Comparison of ENCODE assay signal across 1 cellular context in genomic region chr13:109989155-109989554, GRCh38.
TF ChIP-seq lines count a peak whose summit lies in the region.

No MANE protein-coding gene starts in this region.

TF ChIP-seq in WTC11, 78 proteins besides CTCF, POLR2A, EP300 and RAD21 (continued from another document):
- TF ChIP-seq IRF1 (CRISPR knock-in tag; IDR thresholded peaks at IDR 0.05) (no peak), HMGXB4 (CRISPR knock-in tag; IDR thresholded peaks at IDR 0.05) (no peak), ZNF317 (CRISPR knock-in tag; IDR thresholded peaks at IDR 0.05; ENCODE audit: borderline replicate concordance, low read depth) (no peak), STAT6 (CRISPR knock-in tag; conservative IDR thresholded peaks at IDR 0.05; ENCODE audit: low read depth) (no peak), E2F5 (CRISPR knock-in tag; IDR thresholded peaks at IDR 0.05) (no peak), ZNF396 (CRISPR knock-in tag; IDR thresholded peaks at IDR 0.05; ENCODE audit: borderline replicate concordance) (no peak), SOX15 (CRISPR knock-in tag; IDR thresholded peaks at IDR 0.05) (no peak), ZNF423 (CRISPR knock-in tag; IDR thresholded peaks at IDR 0.05) (no peak), MAX (CRISPR knock-in tag; IDR thresholded peaks at IDR 0.05) (no peak), ZNF263 (CRISPR knock-in tag; IDR thresholded peaks at IDR 0.05; ENCODE audit: low read depth) (no peak), ATF1 (CRISPR knock-in tag; IDR thresholded peaks at IDR 0.05) (no peak), OVOL2 (CRISPR knock-in tag; IDR thresholded peaks at IDR 0.05; ENCODE audit: borderline replicate concordance) (no peak), ZBTB43 (CRISPR knock-in tag; IDR thresholded peaks at IDR 0.05) (no peak), ZSCAN18 (CRISPR knock-in tag; IDR thresholded peaks at IDR 0.05) (no peak), USF1 (CRISPR knock-in tag; IDR thresholded peaks at IDR 0.05) (no peak), ARID4B (CRISPR knock-in tag; IDR thresholded peaks at IDR 0.05; ENCODE audit: borderline replicate concordance) (no peak), ZNF138 (CRISPR knock-in tag; conservative IDR thresholded peaks at IDR 0.05) (no peak), ERG (CRISPR knock-in tag; IDR thresholded peaks at IDR 0.05) (no peak), NFATC4 (CRISPR knock-in tag; IDR thresholded peaks at IDR 0.05) (no peak)
